Comparison of ENCODE assay signal across 8 cellular contexts in genomic region chr19:4059931-4060620, GRCh38. TPM values are rescaled to one million over a fixed set of nuclear protein-coding genes. Genes with fewer than 3 reads are reported as not detected.
DNase-seq lines count a peak whose midpoint lies in the region; ATAC-seq, FAIRE-seq and TF ChIP-seq lines count a peak whose summit lies in the region.

No MANE protein-coding gene starts in this region.

- H3K4me1 ChIP-seq in endodermal cell (ENCODE audit: control insufficient read depth, insufficient read depth, low read length) (no peaks in the 10 kb centered on the region), psoas muscle (peaks cover 64% of the 10 kb centered on the region)

- peak overlapping the region; percentile 85 for H3K27ac Mint-ChIP-seq in endodermal cell

- H3K36me3 ChIP-seq in endodermal cell (ENCODE audit: control insufficient read depth, insufficient read depth, low read length) (peaks cover 14% of the 10 kb centered on the region), psoas muscle (ENCODE audit: insufficient read depth in 1 of 2, low read depth in 1 of 2) (peaks cover 0 to 3% of the 10 kb centered on the region in 2 donors)

- H3K4me1 Mint-ChIP-seq in endodermal cell: peaks cover 3% of the 10 kb centered on the region

- no peak overlapping the region for H3K27ac ChIP-seq in endodermal cell (ENCODE audit: low read depth, low read length)
- peak overlapping the region; percentile 96 for H3K27ac ChIP-seq in psoas muscle

- H3K4me3 ChIP-seq in GM12865 (ENCODE audit: low read depth, low read length) (peak overlapping the region; percentile 51), endodermal cell (ENCODE audit: low read length) (no peak overlapping the region), psoas muscle (peak overlapping the region; percentile 97)

- H3K36me3 Mint-ChIP-seq in endodermal cell (ENCODE audit: low read depth): peaks cover 20% of the 10 kb centered on the region

- no peaks in the 10 kb centered on the region for H3K9me3 Mint-ChIP-seq in endodermal cell

- DNase-seq in GM12865 (ENCODE audit: low read depth): peak; percentile 85
- peak; percentile 52 for DNase-seq in activated CD4-positive, alpha-beta T cell treated with anti-CD3 and anti-CD28 coated beads for 48 hours
- DNase-seq in endodermal cell: no peak
- peak; percentile 84 to 90 for DNase-seq in psoas muscle
- no peak for DNase-seq in NK-92 (lab: John Stamatoyannopoulos, UW; ENCODE audit: unreplicated experiment)
- no peak for DNase-seq in SHP77 treated with DMSO at 0.1 percent for 48 hours (lab: John Stamatoyannopoulos, UW)
- no peak for DNase-seq in urothelium cell line (ENCODE audit: low spot score)
- no peak for DNase-seq in activated CD4-positive, CD25-positive, alpha-beta regulatory T cell (lab: John Stamatoyannopoulos, UW)

- no peaks in the 10 kb centered on the region for H3K27me3 ChIP-seq in endodermal cell (ENCODE audit: control insufficient read depth, insufficient read depth, low read length, poor library complexity, severe bottlenecking)
- no peaks in the 10 kb centered on the region for H3K27me3 ChIP-seq in psoas muscle (ENCODE audit: insufficient read depth in 3 of 3, low read length in 2 of 3)

- no peak for TF ChIP-seq CTCF in GM12865 (IDR thresholded peaks at IDR 0.05; ENCODE audit: insufficient read depth, low read depth, low read length, missing control alignments)
- no peak for TF ChIP-seq CTCF in endodermal cell (conservative IDR thresholded peaks at IDR 0.05)
- no peak for TF ChIP-seq CTCF in psoas muscle (IDR thresholded peaks at IDR 0.05)

- H3K9me3 ChIP-seq in endodermal cell (ENCODE audit: control insufficient read depth, low read length) (no peaks in the 10 kb centered on the region), psoas muscle (no peaks in the 10 kb centered on the region)

- no peak for FAIRE-seq in urothelium cell line (lab: Jason Lieb, UNC)

- intact Hi-C loops in psoas muscle (cut with DNase I): loop anchor here in 1 of 2 donors (5.0 kb wide), 2 partner anchors 53 to 78 kb away; partner anchors contain the start of gene PIAS4

- no peak overlapping the region for H3K9ac ChIP-seq in endodermal cell (ENCODE audit: extremely low read depth, low read length, poor library complexity, severe bottlenecking)

- peak in 1 of 4 donors; percentile 4 for ATAC-seq in psoas muscle

- H3K4me3 Mint-ChIP-seq in endodermal cell: no peak overlapping the region

- H3K27me3 Mint-ChIP-seq in endodermal cell (ENCODE audit: insufficient read depth): no peaks in the 10 kb centered on the region

- WGBS in endodermal cell (ENCODE audit: insufficient coverage in 1 of 2, insufficient read length in 1 of 2), 2 experiments: 88 to 92% methylated on average over 17 to 39 of the region's 39 CpGs
- 52 to 63% (median 53%) methylated on average over 34 to 39 of the region's 39 CpGs for WGBS in psoas muscle, 3 donors

RNA-seq across cellular contexts. Expression of gene ZBTB7A, which starts 6.6 kb away (rescaled TPM):
- 10 to 100 TPM; 19.2 to 22.1 TPM for total RNA-seq in endodermal cell
- polyA plus RNA-seq in endodermal cell (2013, experiment 1 of 2): 7.5 TPM
- 7.2 TPM for polyA plus RNA-seq in endodermal cell (2013, experiment 2 of 2)
- total RNA-seq in psoas muscle: 10 to 100 TPM; 25.7 to 55.9 (median 45.7) TPM
- 10 to 100 TPM; 18.5 to 20.3 (median 20.0) TPM for polyA plus RNA-seq in psoas muscle

RNA-seq across cellular contexts. Expression of gene PIAS4, which starts 52.5 kb away (rescaled TPM):
- total RNA-seq in endodermal cell (10 to 100 TPM; 57.5 to 58.1 TPM), psoas muscle (10 to 100 TPM; 14.6 to 27.2 (median 17.0) TPM)
- 35.5 TPM for polyA plus RNA-seq in endodermal cell (2013, experiment 1 of 2)
- polyA plus RNA-seq in endodermal cell (2013, experiment 2 of 2): 30.9 TPM
- polyA plus RNA-seq in psoas muscle: 10 to 100 TPM; 12.7 to 21.8 (median 14.6) TPM

Comparison
In these comparisons a context has a peak if more than half of its experiments do, and no peak if none do; other contexts are left out.
1. DNase-seq: peak in GM12865 (single experiment), activated CD4-positive, alpha-beta T cell treated with anti-CD3 and anti-CD28 coated beads for 48 hours (single experiment) and psoas muscle (2 of 2); none in endodermal cell (single experiment), NK-92 (single experiment), SHP77 treated with DMSO at 0.1 percent for 48 hours (single experiment), urothelium cell line (single experiment) and activated CD4-positive, CD25-positive, alpha-beta regulatory T cell (0 of 4).